8 cellular contexts compared by ENCODE assay signal in the genomic region with DNA sequence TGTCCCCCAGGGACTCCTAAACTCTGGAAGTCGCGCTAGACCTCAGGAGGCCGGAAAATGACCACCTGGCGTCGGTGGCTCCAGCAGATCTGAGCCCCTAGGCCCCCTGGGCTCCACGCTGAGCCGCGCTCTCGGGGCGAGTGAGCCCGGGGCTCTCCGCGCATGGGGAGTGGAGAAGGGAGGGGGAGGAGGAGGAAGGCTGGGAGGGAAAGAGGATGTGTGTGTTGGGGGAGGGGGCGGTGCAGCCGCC. TPM values are rescaled to one million over a fixed set of nuclear protein-coding genes. Genes with fewer than 3 reads are reported as not detected.
A peak's percentile ranks its signal among the peaks of the same experiment; 100 is the strongest.
DNase-seq lines count a peak whose midpoint lies in the region; ATAC-seq, FAIRE-seq and TF ChIP-seq lines count a peak whose summit lies in the region.

No MANE protein-coding gene starts in this region.

- peak overlapping the region; percentile 78 for H3K4me3 Mint-ChIP-seq in activated CD4-positive, alpha-beta T cell treated with anti-CD3 and anti-CD28 coated beads, Interleukin-2, amount 10 ng/mL, durations not matched to agents 24 days and 14 days

- TF ChIP-seq POLR2A in endothelial cell of umbilical vein (IDR thresholded peaks at IDR 0.05; ENCODE audit: low read depth, low read length) (no peak), erythroblast (IDR thresholded peaks at IDR 0.05; ENCODE audit: low read length) (no peak)

- H3K79me2 ChIP-seq in endothelial cell of umbilical vein (ENCODE audit: control insufficient read depth, insufficient read depth, low read length) (no peaks in the 10 kb centered on the region), smooth muscle cell (ENCODE audit: low read depth) (no peaks in the 10 kb centered on the region)

- no peaks in the 10 kb centered on the region for H3K9me3 ChIP-seq in endothelial cell of umbilical vein (replicated peaks; ENCODE audit: control insufficient read depth, insufficient read depth, low read length)
- no peaks in the 10 kb centered on the region for H3K9me3 ChIP-seq in smooth muscle cell (replicated peaks; ENCODE audit: low read depth)
- H3K9me3 ChIP-seq in mucosa of descending colon, result no peaks in the 10 kb centered on the region

- H3K36me3 ChIP-seq in endothelial cell of umbilical vein (ENCODE audit: control insufficient read depth in 2 of 2, extremely low read depth in 1 of 2, insufficient read depth in 2 of 2, low read length in 2 of 2) (no peaks in the 10 kb centered on the region), smooth muscle cell (ENCODE audit: low read depth) (no peaks in the 10 kb centered on the region), mucosa of descending colon (ENCODE audit: low read depth) (no peaks in the 10 kb centered on the region)

- BruUV-seq in endothelial cell of umbilical vein (replicated peaks; lab: Mats Ljungman, UMichigan), result no TSS peak

- peaks cover 18% of the 10 kb centered on the region for H3K36me3 Mint-ChIP-seq in activated CD4-positive, alpha-beta T cell treated with anti-CD3 and anti-CD28 coated beads, Interleukin-2, amount 10 ng/mL, durations not matched to agents 24 days and 14 days (ENCODE audit: low read depth)

- H3K27me3 Mint-ChIP-seq in activated CD4-positive, alpha-beta T cell treated with anti-CD3 and anti-CD28 coated beads, Interleukin-2, amount 10 ng/mL, durations not matched to agents 24 days and 14 days, result peaks cover 90% of the 10 kb centered on the region

- 0% methylated on average over 9 of the region's 15 CpGs for WGBS in smooth muscle cell (ENCODE audit: low lambda C conversion rate)

- dilution Hi-C loops in endothelial cell of umbilical vein (cut with MboI; ENCODE audit: extremely low pct_ligation_motif_present, low sequenced_read_pairs), result no loop called here

- CTCF ChIA-PET in endothelial cell of umbilical vein (lab: Charles Lee), result interaction anchor here (1.2 to 2.7 kb wide), 5 partner anchors 11 to 273 kb away, joined by 3 to 12 read pairs (median 5); a partner anchor contains a TSS

- H3K27me3 ChIP-seq in endothelial cell of umbilical vein (ENCODE audit: control insufficient read depth in 2 of 2, insufficient read depth in 2 of 2, low read length in 2 of 2) (peaks cover 88 to 99% of the 10 kb centered on the region in 2 experiments), smooth muscle cell (ENCODE audit: low read depth) (peaks cover 100% of the 10 kb centered on the region)

- no peaks in the 10 kb centered on the region for H3K9me1 ChIP-seq in endothelial cell of umbilical vein (replicated peaks; ENCODE audit: control insufficient read depth, extremely low read depth, insufficient read depth, low read length)

- DNase-seq in activated CD4-positive, alpha-beta T cell treated with anti-CD3 and anti-CD28 coated beads, Interleukin-2, amount 10 ng/mL, durations not matched to agents 24 days and 14 days, result peak; percentile 56
- DNase-seq in activated CD4-positive, alpha-beta T cell treated with anti-CD3 and anti-CD28 coated beads, Interleukin-2, amount 50 U/mL, for 1 hour, result no peak
- DNase-seq in NCI-H1092 treated with DMSO at 0.1 percent for 48 hours (lab: John Stamatoyannopoulos, UW) (peak; percentile 68), endothelial cell of umbilical vein (ENCODE audit: low read depth, low spot score) (no peak), smooth muscle cell (lab: John Stamatoyannopoulos, UW; ENCODE audit: unreplicated experiment) (no peak), HK-2 (ENCODE audit: unreplicated experiment) (no peak), mucosa of descending colon (no peak), erythroblast (lab: John Stamatoyannopoulos, UW) (no peak)

- H3K27ac Mint-ChIP-seq in activated CD4-positive, alpha-beta T cell treated with anti-CD3 and anti-CD28 coated beads, Interleukin-2, amount 10 ng/mL, durations not matched to agents 24 days and 14 days, result peak overlapping the region; percentile 70

- H3K4me1 ChIP-seq in endothelial cell of umbilical vein (ENCODE audit: control insufficient read depth, extremely low read depth, insufficient read depth, low read length) (peaks cover 20% of the 10 kb centered on the region), smooth muscle cell (ENCODE audit: low read depth) (peaks cover 35% of the 10 kb centered on the region), mucosa of descending colon (ENCODE audit: low read depth) (peaks cover 30% of the 10 kb centered on the region)

- peak overlapping the region; percentile 80 for H2AFZ ChIP-seq in endothelial cell of umbilical vein (ENCODE audit: low read depth, low read length)
- no peak overlapping the region for H2AFZ ChIP-seq in smooth muscle cell (ENCODE audit: low read depth)

- intact Hi-C loops in activated CD4-positive, alpha-beta T cell treated with anti-CD3 and anti-CD28 coated beads, Interleukin-2, amount 10 ng/mL, durations not matched to agents 24 days and 14 days (cut with micrococcal nuclease), result loop anchor here (1.0 to 2.0 kb wide), 2 partner anchors 9 to 1266 kb away; no protein-coding TSS in a partner anchor
- intact Hi-C loops in endothelial cell of umbilical vein (cut with micrococcal nuclease), result loop anchor here (2.0 kb wide), 1 partner anchor 162 kb away; a partner anchor contains a TSS
- intact Hi-C loops in mucosa of descending colon (cut with DNase I, micrococcal nuclease), result no loop called here

- H4K20me1 ChIP-seq in endothelial cell of umbilical vein (replicated peaks; ENCODE audit: control insufficient read depth, extremely low read depth, insufficient read depth, low read length) (no peaks in the 10 kb centered on the region), smooth muscle cell (ENCODE audit: low read depth) (no peaks in the 10 kb centered on the region)

- H3K9ac ChIP-seq in endothelial cell of umbilical vein (replicated peaks; ENCODE audit: extremely low read depth, insufficient read depth, low read length), result no peak overlapping the region
- no peak overlapping the region for H3K9ac ChIP-seq in smooth muscle cell (ENCODE audit: low read depth)

- no peaks in the 10 kb centered on the region for H3F3A ChIP-seq in smooth muscle cell (ENCODE audit: low read depth)

- TF ChIP-seq CTCF in endothelial cell of umbilical vein (IDR thresholded peaks at IDR 0.05; ENCODE audit: extremely low read depth in 1 of 2, insufficient read depth in 1 of 2, low read depth in 1 of 2, low read length in 2 of 2) (no peak), smooth muscle cell (IDR thresholded peaks at IDR 0.05; ENCODE audit: borderline replicate concordance, insufficient read depth, poor library complexity, severe bottlenecking) (no peak), mucosa of descending colon (IDR thresholded peaks at IDR 0.05) (no peak)

- H3K9me3 Mint-ChIP-seq in activated CD4-positive, alpha-beta T cell treated with anti-CD3 and anti-CD28 coated beads, Interleukin-2, amount 10 ng/mL, durations not matched to agents 24 days and 14 days, result peaks cover 23% of the 10 kb centered on the region

- peak overlapping the region in 1 of 3 experiments; percentile 26 for H3K4me3 ChIP-seq in endothelial cell of umbilical vein (replicated peaks in 1 of 3; ENCODE audit: insufficient read depth in 1 of 3, low read depth in 1 of 3, low read length in 3 of 3)
- H3K4me3 ChIP-seq in smooth muscle cell, result peak overlapping the region; percentile 54
- no peak overlapping the region for H3K4me3 ChIP-seq in mucosa of descending colon

- POLR2A ChIA-PET in endothelial cell of umbilical vein (lab: Charles Lee), result no interaction called here

- H3K27ac ChIP-seq in endothelial cell of umbilical vein (ENCODE audit: insufficient read depth, low read depth, low read length), result no peak overlapping the region
- no peak overlapping the region for H3K27ac ChIP-seq in smooth muscle cell (ENCODE audit: low read depth)

- no peak for FAIRE-seq in endothelial cell of umbilical vein (lab: Jason Lieb, UNC)

- H3K4me2 ChIP-seq in endothelial cell of umbilical vein (ENCODE audit: insufficient read depth, low read length), result peak overlapping the region; percentile 68
- peak overlapping the region; percentile 92 for H3K4me2 ChIP-seq in smooth muscle cell

- no peak for ATAC-seq in mucosa of descending colon

- peaks cover 34% of the 10 kb centered on the region for H3K4me1 Mint-ChIP-seq in activated CD4-positive, alpha-beta T cell treated with anti-CD3 and anti-CD28 coated beads, Interleukin-2, amount 10 ng/mL, durations not matched to agents 24 days and 14 days

TF ChIP-seq in endothelial cell of umbilical vein, 7 proteins besides CTCF, POLR2A, EP300 and RAD21 (continues in another document):
- no peak for TF ChIP-seq JUN (IDR thresholded peaks at IDR 0.05; ENCODE audit: borderline replicate concordance, insufficient read depth, insufficient read length, low read depth)
- no peak for TF ChIP-seq POLR2AphosphoS5 (IDR thresholded peaks at IDR 0.05; ENCODE audit: insufficient read depth, low read depth, low read length)
- no peak for TF ChIP-seq MYC (IDR thresholded peaks at IDR 0.05; ENCODE audit: low read depth, low read length)

RNA-seq across cellular contexts. Expression of a gene that starts 0.9 kb away (rescaled TPM):
- not detected in 2 replicates for total RNA-seq in activated CD4-positive, alpha-beta T cell treated with anti-CD3 and anti-CD28 coated beads, Interleukin-2, amount 10 ng/mL, durations not matched to agents 24 days and 14 days
- total RNA-seq in endothelial cell of umbilical vein (not detected in 2 replicates), smooth muscle cell (2.0 and 3.5 TPM in 2 replicates), mucosa of descending colon (under 1 TPM; 0.14 to 0.79 (median 0.58) TPM)
- polyA plus RNA-seq in endothelial cell of umbilical vein (0.12 and 0.14 TPM in 2 replicates), smooth muscle cell (3.3 and 8.0 TPM in 2 replicates)
- polyA plus RNA-seq in endothelial cell of umbilical vein (2011; cell fraction: cytosol; rRNA removed), result 0.06 and 0.09 TPM in 2 replicates
- polyA plus RNA-seq in endothelial cell of umbilical vein (2011; cell fraction: nucleus; rRNA removed), result 0.21 and 0.42 TPM in 2 replicates
- polyA plus RNA-seq in endothelial cell of umbilical vein (2012), result not detected in 2 replicates
- 0.36 TPM in 1 of 2 replicates, not detected in the other for polyA minus RNA-seq in endothelial cell of umbilical vein
- 1.2 TPM for polyA minus RNA-seq in endothelial cell of umbilical vein (2011; cell fraction: cytosol; rRNA and poly(A)+ RNA removed)
- not detected in 2 replicates for polyA minus RNA-seq in endothelial cell of umbilical vein (2011; cell fraction: nucleus; rRNA and poly(A)+ RNA removed)

RNA-seq across cellular contexts. Expression of a gene that starts 18.3 kb away (rescaled TPM):
- total RNA-seq in activated CD4-positive, alpha-beta T cell treated with anti-CD3 and anti-CD28 coated beads, Interleukin-2, amount 10 ng/mL, durations not matched to agents 24 days and 14 days, result 0.26 TPM in 1 of 2 replicates, not detected in the other
- total RNA-seq in endothelial cell of umbilical vein (not detected in 2 replicates), smooth muscle cell (1.9 and 3.6 TPM in 2 replicates), mucosa of descending colon (under 1 TPM in 1 of 3 donors, not detected in 2; 0.35 TPM)
- polyA plus RNA-seq in endothelial cell of umbilical vein (not detected in 2 replicates), smooth muscle cell (1.9 and 8.5 TPM in 2 replicates)
- 0.03 TPM in 1 of 2 replicates, not detected in the other for polyA plus RNA-seq in endothelial cell of umbilical vein (2011; cell fraction: cytosol; rRNA removed)
- not detected in 2 replicates for polyA plus RNA-seq in endothelial cell of umbilical vein (2011; cell fraction: nucleus; rRNA removed)
- not detected in 2 replicates for polyA plus RNA-seq in endothelial cell of umbilical vein (2012)
- polyA minus RNA-seq in endothelial cell of umbilical vein, result not detected in 2 replicates
- polyA minus RNA-seq in endothelial cell of umbilical vein (2011; cell fraction: cytosol; rRNA and poly(A)+ RNA removed), result 0.82 TPM
- not detected in 2 replicates for polyA minus RNA-seq in endothelial cell of umbilical vein (2011; cell fraction: nucleus; rRNA and poly(A)+ RNA removed)

Comparison
In these comparisons a context has a peak if more than half of its experiments do, and no peak if none do; other contexts are left out.
1. DNase-seq: peak in activated CD4-positive, alpha-beta T cell treated with anti-CD3 and anti-CD28 coated beads, Interleukin-2, amount 10 ng/mL, durations not matched to agents 24 days and 14 days (single experiment) and NCI-H1092 treated with DMSO at 0.1 percent for 48 hours (single experiment); none in activated CD4-positive, alpha-beta T cell treated with anti-CD3 and anti-CD28 coated beads, Interleukin-2, amount 50 U/mL, for 1 hour (single experiment), endothelial cell of umbilical vein (single experiment), smooth muscle cell (single experiment), HK-2 (single experiment), mucosa of descending colon (0 of 3) and erythroblast (0 of 2).
2. intact Hi-C loops: an anchor here in activated CD4-positive, alpha-beta T cell treated with anti-CD3 and anti-CD28 coated beads, Interleukin-2, amount 10 ng/mL, durations not matched to agents 24 days and 14 days (1.0 to 2.0 kb wide) and endothelial cell of umbilical vein (2.0 kb wide); none called in mucosa of descending colon.